In the genomic region with DNA sequence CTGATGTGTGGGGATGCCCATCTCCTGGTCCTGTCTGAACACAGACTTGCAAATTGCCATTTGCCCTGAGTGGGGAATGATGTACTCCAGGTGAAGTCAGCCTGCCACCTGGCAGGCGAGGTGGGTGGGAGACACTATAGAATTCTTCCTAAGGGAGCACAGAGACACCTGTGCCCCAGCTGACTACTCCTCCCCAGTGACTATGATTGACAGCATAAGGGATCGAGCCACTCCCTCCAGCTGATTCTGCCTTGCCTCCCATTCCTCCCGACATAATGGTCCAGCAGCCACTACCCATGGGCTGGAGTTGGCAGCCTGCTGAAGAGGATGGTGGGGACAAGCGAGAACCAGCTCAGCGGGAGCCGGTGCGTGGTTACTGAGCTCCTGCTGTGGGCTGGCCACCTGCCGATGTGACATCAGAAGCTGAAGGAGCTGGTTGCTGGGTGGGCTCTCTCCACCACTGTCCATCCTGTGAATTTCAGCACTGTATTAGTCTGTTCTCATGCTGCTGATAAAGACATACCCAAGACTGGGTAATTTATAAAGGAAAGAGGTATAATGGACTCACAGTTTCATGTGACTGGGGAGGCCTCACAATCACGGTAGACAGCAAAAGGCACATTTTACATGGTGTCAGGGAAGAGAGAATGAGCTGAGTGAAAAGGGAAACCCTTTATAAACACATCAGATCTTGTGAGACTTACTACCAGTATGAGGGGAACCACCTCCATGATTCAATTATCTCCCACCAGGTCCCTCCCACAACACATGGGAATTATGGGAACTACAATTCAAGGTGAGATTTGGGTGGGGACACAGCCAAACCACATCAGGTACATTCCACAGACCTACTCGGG, we compare ENCODE assay signal across 1 cellular context.
TF ChIP-seq lines count a peak whose summit lies in the region.

No MANE protein-coding gene starts in this region.

TF ChIP-seq in K562, 482 proteins besides CTCF, POLR2A, EP300 and RAD21:
- no peak for TF ChIP-seq ZNF778 (CRISPR knock-in tag; IDR thresholded peaks at IDR 0.05)
- TF ChIP-seq, protein P1, sequence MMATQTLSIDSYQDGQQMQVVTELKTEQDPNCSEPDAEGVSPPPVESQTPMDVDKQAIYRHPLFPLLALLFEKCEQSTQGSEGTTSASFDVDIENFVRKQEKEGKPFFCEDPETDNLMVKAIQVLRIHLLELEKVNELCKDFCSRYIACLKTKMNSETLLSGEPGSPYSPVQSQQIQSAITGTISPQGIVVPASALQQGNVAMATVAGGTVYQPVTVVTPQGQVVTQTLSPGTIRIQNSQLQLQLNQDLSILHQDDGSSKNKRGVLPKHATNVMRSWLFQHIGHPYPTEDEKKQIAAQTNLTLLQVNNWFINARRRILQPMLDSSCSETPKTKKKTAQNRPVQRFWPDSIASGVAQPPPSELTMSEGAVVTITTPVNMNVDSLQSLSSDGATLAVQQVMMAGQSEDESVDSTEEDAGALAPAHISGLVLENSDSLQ (IDR thresholded peaks at IDR 0.05), result peak; percentile 87
